21 cellular contexts compared by ENCODE assay signal in genomic region chr20:53944796-53945195, GRCh38.
DNase-seq lines count a peak whose midpoint lies in the region; ATAC-seq, FAIRE-seq and TF ChIP-seq lines count a peak whose summit lies in the region.
"Had no signal": no experiment of that assay in that cellular context is flagged by ENCODE, and none has a peak within 500 bp of the region (broad histone marks: within the 10 kb centered on the region; RNA-seq: fewer than 3 reads in every experiment).

No MANE protein-coding gene starts in this region.

- FAIRE-seq in D721Med (lab: Jason Lieb, UNC) = no peak
- FAIRE-seq: A549, H54 had no signal

- no peaks in the 10 kb centered on the region for H3K27me3 Mint-ChIP-seq in activated naive CD8-positive, alpha-beta T cell treated with anti-CD3 and anti-CD28 coated beads, Interleukin-2, amount 50 U/mL, for 24 hours
- H3K27me3 Mint-ChIP-seq in activated naive CD8-positive, alpha-beta T cell treated with anti-CD3 and anti-CD28 coated beads for 36 hours = no peaks in the 10 kb centered on the region
- H3K27me3 Mint-ChIP-seq in activated T-helper 17 cell treated with anti-CD3 and anti-CD28 coated beads, Interleukin-2, amount 50 U/mL, for 72 hours = no peaks in the 10 kb centered on the region
- H3K27me3 Mint-ChIP-seq in memory B cell = no peaks in the 10 kb centered on the region
- H3K27me3 Mint-ChIP-seq: CD4-positive, alpha-beta T cell had no signal

- no peaks in the 10 kb centered on the region for H3K9me3 Mint-ChIP-seq in activated naive CD8-positive, alpha-beta T cell treated with anti-CD3 and anti-CD28 coated beads, Interleukin-2, amount 50 U/mL, for 24 hours
- no peaks in the 10 kb centered on the region for H3K9me3 Mint-ChIP-seq in activated naive CD8-positive, alpha-beta T cell treated with anti-CD3 and anti-CD28 coated beads for 36 hours
- no peaks in the 10 kb centered on the region for H3K9me3 Mint-ChIP-seq in activated T-helper 17 cell treated with anti-CD3 and anti-CD28 coated beads, Interleukin-2, amount 50 U/mL, for 72 hours
- H3K9me3 Mint-ChIP-seq in memory B cell = no peaks in the 10 kb centered on the region
- H3K9me3 Mint-ChIP-seq: CD4-positive, alpha-beta T cell had no signal

- no peak overlapping the region for H3K27ac Mint-ChIP-seq in activated naive CD8-positive, alpha-beta T cell treated with anti-CD3 and anti-CD28 coated beads, Interleukin-2, amount 50 U/mL, for 24 hours
- no peak overlapping the region for H3K27ac Mint-ChIP-seq in activated naive CD8-positive, alpha-beta T cell treated with anti-CD3 and anti-CD28 coated beads for 36 hours
- H3K27ac Mint-ChIP-seq in activated T-helper 17 cell treated with anti-CD3 and anti-CD28 coated beads, Interleukin-2, amount 50 U/mL, for 72 hours = no peak overlapping the region
- H3K27ac Mint-ChIP-seq in memory B cell = peak overlapping the region; percentile 60
- H3K27ac Mint-ChIP-seq: CD4-positive, alpha-beta T cell had no signal

- no peak overlapping the region for H3K4me3 ChIP-seq in foreskin fibroblast (ENCODE audit: low read depth in 1 of 2, low read length in 2 of 2)
- H3K4me3 ChIP-seq: A549; BLaER1 treated with 17β-estradiol and CSF1 and Interleukin-3, amounts not matched to agents 10 nM and 100 nM; SJCRH30 had no signal

- peaks cover 49% of the 10 kb centered on the region for H3K4me1 Mint-ChIP-seq in activated naive CD8-positive, alpha-beta T cell treated with anti-CD3 and anti-CD28 coated beads, Interleukin-2, amount 50 U/mL, for 24 hours
- H3K4me1 Mint-ChIP-seq in activated naive CD8-positive, alpha-beta T cell treated with anti-CD3 and anti-CD28 coated beads for 36 hours = peaks cover 54% of the 10 kb centered on the region
- peaks cover 16% of the 10 kb centered on the region for H3K4me1 Mint-ChIP-seq in activated T-helper 17 cell treated with anti-CD3 and anti-CD28 coated beads, Interleukin-2, amount 50 U/mL, for 72 hours
- peaks cover 44% of the 10 kb centered on the region for H3K4me1 Mint-ChIP-seq in memory B cell

- no peak for ATAC-seq in activated naive CD8-positive, alpha-beta T cell treated with anti-CD3 and anti-CD28 coated beads, Interleukin-2, amount 50 U/mL, for 24 hours
- no peak for ATAC-seq in activated T-helper 17 cell treated with anti-CD3 and anti-CD28 coated beads, Interleukin-2, amount 50 U/mL, for 72 hours (replicated peaks)
- no peak for ATAC-seq in memory B cell (ENCODE audit: low read depth)
- ATAC-seq: A549, SK-N-SH treated with all-trans-retinoic acid at 6 μM for 48 hours had no signal

- H3K4me3 Mint-ChIP-seq in activated naive CD8-positive, alpha-beta T cell treated with anti-CD3 and anti-CD28 coated beads, Interleukin-2, amount 50 U/mL, for 24 hours = peak overlapping the region; percentile 19
- no peak overlapping the region for H3K4me3 Mint-ChIP-seq in activated naive CD8-positive, alpha-beta T cell treated with anti-CD3 and anti-CD28 coated beads for 36 hours
- H3K4me3 Mint-ChIP-seq in activated T-helper 17 cell treated with anti-CD3 and anti-CD28 coated beads, Interleukin-2, amount 50 U/mL, for 72 hours = peak overlapping the region; percentile 23
- no peak overlapping the region for H3K4me3 Mint-ChIP-seq in memory B cell

- H3K36me3 Mint-ChIP-seq in activated naive CD8-positive, alpha-beta T cell treated with anti-CD3 and anti-CD28 coated beads, Interleukin-2, amount 50 U/mL, for 24 hours (ENCODE audit: low read depth) = no peaks in the 10 kb centered on the region
- no peaks in the 10 kb centered on the region for H3K36me3 Mint-ChIP-seq in activated naive CD8-positive, alpha-beta T cell treated with anti-CD3 and anti-CD28 coated beads for 36 hours
- H3K36me3 Mint-ChIP-seq in activated T-helper 17 cell treated with anti-CD3 and anti-CD28 coated beads, Interleukin-2, amount 50 U/mL, for 72 hours (ENCODE audit: low read depth) = no peaks in the 10 kb centered on the region
- no peaks in the 10 kb centered on the region for H3K36me3 Mint-ChIP-seq in memory B cell

- no peak for DNase-seq in activated naive CD8-positive, alpha-beta T cell treated with anti-CD3 and anti-CD28 coated beads, Interleukin-2, amount 50 U/mL, for 24 hours
- no peak for DNase-seq in activated naive CD8-positive, alpha-beta T cell treated with anti-CD3 and anti-CD28 coated beads for 36 hours
- DNase-seq in memory B cell (ENCODE audit: low spot score in 2 of 2) (no peak), DMS114 treated with DMSO at 0.1 percent for 48 hours (lab: John Stamatoyannopoulos, UW; ENCODE audit: unreplicated experiment) (no peak), foreskin fibroblast (no peak), D721Med (ENCODE audit: insufficient read length, low spot score) (no peak)
- DNase-seq: AML-193; CD4-positive, alpha-beta T cell; DMS 273 treated with DMSO at 0.1 percent for 48 hours; Karpas-422; NCI-H1092; NCI-H1417 treated with DMSO at 0.1 percent for 48 hours; NCI-H187 treated with DMSO at 0.1 percent for 48 hours; NCI-H2107; NCI-H774; SJCRH30 had no signal

- TF ChIP-seq CTCF in foreskin fibroblast (IDR thresholded peaks at IDR 0.05; ENCODE audit: low read depth, low read length) (no peak), D721Med (IDR thresholded peaks at IDR 0.05; ENCODE audit: insufficient read depth, missing control alignments) (no peak)

Comparison
In these comparisons a context has a peak if more than half of its experiments do, and no peak if none do; other contexts are left out.
1. H3K4me3 Mint-ChIP-seq: peak in activated naive CD8-positive, alpha-beta T cell treated with anti-CD3 and anti-CD28 coated beads, Interleukin-2, amount 50 U/mL, for 24 hours (single experiment) and activated T-helper 17 cell treated with anti-CD3 and anti-CD28 coated beads, Interleukin-2, amount 50 U/mL, for 72 hours (single experiment); none in activated naive CD8-positive, alpha-beta T cell treated with anti-CD3 and anti-CD28 coated beads for 36 hours (single experiment) and memory B cell (single experiment).